20 cellular contexts compared by ENCODE assay signal in genomic region chr12:49557187-49557916, GRCh38. TPM values are rescaled to one million over a fixed set of nuclear protein-coding genes. Genes with fewer than 3 reads are reported as not detected.
"Had no signal": no experiment of that assay in that cellular context is flagged by ENCODE, and none has a peak within 500 bp of the region (broad histone marks: within the 10 kb centered on the region; RNA-seq: fewer than 3 reads in every experiment).

No MANE protein-coding gene starts in this region.

- H3K4me3 ChIP-seq: coronary artery, gastrocnemius medialis, left lung, prostate gland, right atrium auricular region, skin epidermis, suprapubic skin, vagina had no signal

- ATAC-seq: activated CD4-positive, CD25-positive, alpha-beta regulatory T cell treated with anti-CD3 and anti-CD28 coated beads, Interleukin-2, amount 50 U/mL, for 24 hours; gastrocnemius medialis; left lung; stimulated activated naive CD8-positive, alpha-beta T cell treated with anti-CD3 and anti-CD28 coated beads, Interleukin-15, amount 100 ng/mL, for 72 hours had no signal

- H3K9me3 ChIP-seq: gastrocnemius medialis, left lung, prostate gland, right atrium auricular region, suprapubic skin, vagina had no signal

- DNase-seq: activated CD4-positive, alpha-beta T cell treated with anti-CD3 and anti-CD28 coated beads, Interleukin-2, amount 50 U/mL, for 1 hour; activated CD8-positive, alpha-beta memory T cell treated with anti-CD3 and anti-CD28 coated beads, Interleukin-2, amount 50 U/mL, for 4 hours; activated effector memory CD4-positive, alpha-beta T cell treated with anti-CD3 and anti-CD28 coated beads, Interleukin-2, amount 50 U/mL, for 16 hours; activated T-cell treated with anti-CD3 and anti-CD28 coated beads, Interleukin-2, amount 50 U/mL, for 4 hours; central memory CD4-positive, alpha-beta T cell; effector CD4-positive, alpha-beta T cell; gastrocnemius medialis; stimulated activated CD4-positive, alpha-beta T cell treated with anti-CD3 and anti-CD28 coated beads, Interleukin-15, amount 100 ng/mL, for 24 hours; stimulated activated CD4-positive, alpha-beta T cell treated with anti-CD3 and anti-CD28 coated beads, Interleukin-2, amount 100 ng/mL, for 48 hours; stimulated activated naive CD8-positive, alpha-beta T cell treated with anti-CD3 and anti-CD28 coated beads, Interleukin-15, amount 100 ng/mL, for 72 hours; trophoblast cell had no signal

- H3K27ac ChIP-seq: coronary artery, gastrocnemius medialis, left lung, prostate gland, right atrium auricular region, suprapubic skin, vagina had no signal

- H3K4me1 ChIP-seq: left lung, prostate gland, vagina had no signal

- H3K27me3 ChIP-seq: gastrocnemius medialis, right atrium auricular region, suprapubic skin, vagina had no signal

RNA-seq across cellular contexts. Expression of gene KCNH3, which starts 18.5 kb away (rescaled TPM):
- total RNA-seq: gastrocnemius medialis, vagina had no signal

RNA-seq across cellular contexts. Expression of gene FAM186B, which starts 48.1 kb away (rescaled TPM):
- total RNA-seq: vagina had no signal
- polyA plus RNA-seq: neural cell had no signal
